In genomic region chr11:737899-738298, GRCh38 we compare ENCODE assay signal across 6 cellular contexts. TPM values are rescaled to one million over a fixed set of nuclear protein-coding genes. Genes with fewer than 3 reads are reported as not detected.
A peak's percentile ranks its signal among the peaks of the same experiment; 100 is the strongest.
DNase-seq lines count a peak whose midpoint lies in the region; ATAC-seq, FAIRE-seq and TF ChIP-seq lines count a peak whose summit lies in the region.
"Not testable (repeated sequence)": the region's sequence is repeated elsewhere in the genome, so short reads cannot be mapped to it uniquely, and the experiment has no call there.

No MANE protein-coding gene starts in this region.

- not testable (repeated sequence) for H4K91ac ChIP-seq in H1 (replicated peaks; ENCODE audit: insufficient read length, low read length)

- not testable (repeated sequence) for BruUV-seq in Caco-2 (replicated peaks; lab: Mats Ljungman, UMichigan)

- H3K79me2 ChIP-seq in H1 (ENCODE audit: control insufficient read depth in 1 of 2, insufficient read depth in 2 of 2, low read length in 2 of 2) = not testable (repeated sequence)

- not testable (repeated sequence) for TF ChIP-seq CTCF in Caco-2 (IDR thresholded peaks at IDR 0.05; ENCODE audit: insufficient read depth in 1 of 2, low read depth in 1 of 2, low read length in 1 of 2, severe bottlenecking in 1 of 2, unreplicated experiment in 1 of 2); H1 (IDR thresholded peaks at IDR 0.05; ENCODE audit: control extremely low read depth in 1 of 3, insufficient read depth in 1 of 3, low read depth in 1 of 3, low read length in 3 of 3)

- H3K27ac ChIP-seq in H1 (ENCODE audit: low read depth, low read length) = not testable (repeated sequence)

- peaks cover 33% of the 10 kb centered on the region for H3K36me3 Mint-ChIP-seq in Caco-2 (ENCODE audit: insufficient read depth, unreplicated experiment)
- H3K36me3 Mint-ChIP-seq in T-helper 17 cell (ENCODE audit: low read depth); activated naive CD4-positive, alpha-beta T cell treated with anti-CD3 and anti-CD28 coated beads, Interleukin-2, amount 50 U/mL, for 24 hours; stimulated activated naive CD8-positive, alpha-beta T cell treated with anti-CD3 and anti-CD28 coated beads, Interleukin-15, Interleukin-2, amounts not matched to agents 100 ng/mL and 50 ng/mL, for 24 hours (ENCODE audit: low read depth): not testable (repeated sequence)

- H2BK5ac ChIP-seq in H1 (ENCODE audit: low read depth, low read length) = not testable (repeated sequence)

- not testable (repeated sequence) for H3K14ac ChIP-seq in H1 (ENCODE audit: insufficient read length)

- 0 out of 2 replicates have a peak overlapping the region, but pooled peaks have one; percentile 83 for H4K8ac ChIP-seq in H1 (ENCODE audit: extremely low read depth, insufficient read depth, low read length)

- TF ChIP-seq RAD21 in H1 (IDR thresholded peaks at IDR 0.05 in 1 of 2, conservative IDR thresholded peaks at IDR 0.05 in 1 of 2; ENCODE audit: low read depth in 2 of 2, low read length in 2 of 2) = not testable (repeated sequence)

- CTCF ChIA-PET in Caco-2 (lab: Charles Lee) = interaction anchor here (0.7 kb wide), 1 partner anchor 51 kb away, joined by 3 read pairs; no protein-coding TSS in a partner anchor
- CTCF ChIA-PET in H1 (lab: Charles Lee; ENCODE audit: partially characterized antibody) = interaction anchor here (1.1 to 2.3 kb wide), 8 partner anchors 10 to 76 kb away, joined by 3 to 14 read pairs (median 4); no protein-coding TSS in a partner anchor

- 90% methylated on average over 10 of the region's 10 CpGs; no CpG with 5 or more reads in 1 of the 2 experiments for WGBS in H1 (ENCODE audit: extremely low coverage in 1 of 2, insufficient coverage in 1 of 2, insufficient read length in 1 of 2, insufficient replicate concordance in 2 of 2, low coverage in 1 of 2, low lambda C conversion rate in 2 of 2, missing lambda C conversion rate in 1 of 2), 2 experiments

- not testable (repeated sequence) for H3K9me3 ChIP-seq in Caco-2; T-helper 17 cell (ENCODE audit: control insufficient read depth, low read length, poor library complexity, severe bottlenecking); H1 (ENCODE audit: insufficient read depth in 2 of 2, low read depth in 1 of 2, low read length in 1 of 2); mucosa of stomach (ENCODE audit: control insufficient read depth, low read length)

- not testable (repeated sequence) for H3K56ac ChIP-seq in H1 (replicated peaks; ENCODE audit: insufficient read length, low read depth, low read length)

- not testable (repeated sequence) for H2AK5ac ChIP-seq in H1 (ENCODE audit: low read depth, low read length)

- not testable (repeated sequence) for TF ChIP-seq EP300 in H1 (IDR thresholded peaks at IDR 0.05; ENCODE audit: borderline replicate concordance in 1 of 2, low read depth in 2 of 2, low read length in 2 of 2)

- H3K4ac ChIP-seq in H1 (replicated peaks; ENCODE audit: insufficient read length, low read depth, low read length) = not testable (repeated sequence)

- not testable (repeated sequence) for H2AFZ ChIP-seq in H1 (ENCODE audit: low read length)

- not testable (repeated sequence) for H3K27me3 Mint-ChIP-seq in Caco-2 (ENCODE audit: insufficient read depth, unreplicated experiment); T-helper 17 cell; activated naive CD4-positive, alpha-beta T cell treated with anti-CD3 and anti-CD28 coated beads, Interleukin-2, amount 50 U/mL, for 24 hours; stimulated activated naive CD8-positive, alpha-beta T cell treated with anti-CD3 and anti-CD28 coated beads, Interleukin-15, Interleukin-2, amounts not matched to agents 100 ng/mL and 50 ng/mL, for 24 hours

- H3K23me2 ChIP-seq in H1 (ENCODE audit: low read depth, low read length) = not testable (repeated sequence)

- not testable (repeated sequence) for H3K18ac ChIP-seq in H1 (ENCODE audit: extremely low read depth, low read length)

- intact Hi-C loops in Caco-2 (cut with micrococcal nuclease; ENCODE audit: unreplicated experiment) = loop anchor here (1.0 kb wide), 1 partner anchor 9 kb away; the partner anchor contains the start of gene TALDO1

- H3K27me3 ChIP-seq in Caco-2 (replicated peaks; ENCODE audit: control insufficient read depth, insufficient read depth, low read length); H1 (replicated peaks in 1 of 4; ENCODE audit: control insufficient read depth in 3 of 4, extremely low read depth in 1 of 4, insufficient read depth in 3 of 4, low read length in 3 of 4): not testable (repeated sequence)
- H3K27me3 ChIP-seq in mucosa of stomach (ENCODE audit: control insufficient read depth, insufficient read depth, low read length) = peaks cover 14% of the 10 kb centered on the region

- not testable (repeated sequence) for H3K4me2 ChIP-seq in H1 (ENCODE audit: insufficient read depth in 1 of 2, low read depth in 2 of 2, low read length in 2 of 2)

- not testable (repeated sequence) for H3K4me3 ChIP-seq in Caco-2 (ENCODE audit: low read depth, low read length); H1 (ENCODE audit: extremely low read depth in 1 of 4, insufficient read depth in 2 of 4, low read depth in 3 of 4, low read length in 4 of 4); mucosa of stomach (ENCODE audit: low read length)

- H3K4me1 Mint-ChIP-seq in Caco-2 (ENCODE audit: low read depth, unreplicated experiment) = peaks cover 30% of the 10 kb centered on the region
- H3K4me1 Mint-ChIP-seq in T-helper 17 cell = not testable (repeated sequence)
- peaks cover 13% of the 10 kb centered on the region for H3K4me1 Mint-ChIP-seq in activated naive CD4-positive, alpha-beta T cell treated with anti-CD3 and anti-CD28 coated beads, Interleukin-2, amount 50 U/mL, for 24 hours
- H3K4me1 Mint-ChIP-seq in stimulated activated naive CD8-positive, alpha-beta T cell treated with anti-CD3 and anti-CD28 coated beads, Interleukin-15, Interleukin-2, amounts not matched to agents 100 ng/mL and 50 ng/mL, for 24 hours (ENCODE audit: low read depth) = peaks cover 15% of the 10 kb centered on the region

- not testable (repeated sequence) for H3K79me1 ChIP-seq in H1 (ENCODE audit: low read depth, low read length)

- not testable (repeated sequence) for H3K23ac ChIP-seq in H1 (ENCODE audit: insufficient read length)

- DNase-seq in Caco-2 = peak; percentile 91 to 94
- DNase-seq in T-helper 17 cell; H1 (ENCODE audit: low read depth in 1 of 2, low spot score in 2 of 2): not testable (repeated sequence)

- H3K9ac ChIP-seq in H1 (replicated peaks in 1 of 4; ENCODE audit: extremely low read depth in 1 of 4, low read depth in 3 of 4, low read length in 3 of 4) = not testable (repeated sequence)
- peak overlapping the region; percentile 50 for H3K9ac ChIP-seq in mucosa of stomach (ENCODE audit: low read length)

- not testable (repeated sequence) for H3K36me3 ChIP-seq in Caco-2 (ENCODE audit: control insufficient read depth, insufficient read depth, low read length); H1 (ENCODE audit: control insufficient read depth in 2 of 4, insufficient read depth in 4 of 4, low read length in 3 of 4); mucosa of stomach (ENCODE audit: control insufficient read depth, insufficient read depth, low read length)

- peak; percentile 53 for ATAC-seq in T-helper 17 cell

- peak overlapping the region; percentile 75 for H3K27ac Mint-ChIP-seq in Caco-2 (ENCODE audit: unreplicated experiment)
- H3K27ac Mint-ChIP-seq in T-helper 17 cell; stimulated activated naive CD8-positive, alpha-beta T cell treated with anti-CD3 and anti-CD28 coated beads, Interleukin-15, Interleukin-2, amounts not matched to agents 100 ng/mL and 50 ng/mL, for 24 hours: not testable (repeated sequence)
- H3K27ac Mint-ChIP-seq in activated naive CD4-positive, alpha-beta T cell treated with anti-CD3 and anti-CD28 coated beads, Interleukin-2, amount 50 U/mL, for 24 hours = peak overlapping the region; percentile 17

- H3K9me3 Mint-ChIP-seq in Caco-2 (ENCODE audit: unreplicated experiment); activated naive CD4-positive, alpha-beta T cell treated with anti-CD3 and anti-CD28 coated beads, Interleukin-2, amount 50 U/mL, for 24 hours; stimulated activated naive CD8-positive, alpha-beta T cell treated with anti-CD3 and anti-CD28 coated beads, Interleukin-15, Interleukin-2, amounts not matched to agents 100 ng/mL and 50 ng/mL, for 24 hours: not testable (repeated sequence)

- peak overlapping the region; percentile 68 for H3K4me3 Mint-ChIP-seq in Caco-2 (ENCODE audit: unreplicated experiment)
- peak overlapping the region; percentile 75 for H3K4me3 Mint-ChIP-seq in T-helper 17 cell
- H3K4me3 Mint-ChIP-seq in activated naive CD4-positive, alpha-beta T cell treated with anti-CD3 and anti-CD28 coated beads, Interleukin-2, amount 50 U/mL, for 24 hours = peak overlapping the region; percentile 68
- H3K4me3 Mint-ChIP-seq in stimulated activated naive CD8-positive, alpha-beta T cell treated with anti-CD3 and anti-CD28 coated beads, Interleukin-15, Interleukin-2, amounts not matched to agents 100 ng/mL and 50 ng/mL, for 24 hours = peak overlapping the region; percentile 19

- FAIRE-seq in H1 (lab: Jason Lieb, UNC) = not testable (repeated sequence)

- H4K20me1 ChIP-seq in H1 (replicated peaks in 1 of 2; ENCODE audit: control insufficient read depth in 1 of 2, insufficient read depth in 2 of 2, low read length in 2 of 2) = not testable (repeated sequence)

- not testable (repeated sequence) for H2BK120ac ChIP-seq in H1 (replicated peaks; ENCODE audit: low read depth, low read length)

- POLR2A ChIA-PET in Caco-2 (lab: Charles Lee) = not testable (repeated sequence)
- POLR2A ChIA-PET in H1 (lab: Charles Lee; ENCODE audit: partially characterized antibody) = interaction anchor here (32.3 kb wide), 1 partner anchor 29 kb away, joined by 636 read pairs; the partner anchor contains the start of gene GATD1

- not testable (repeated sequence) for H4K5ac ChIP-seq in H1 (ENCODE audit: insufficient read length, low read depth, low read length)

- TF ChIP-seq POLR2A in H1 (IDR thresholded peaks at IDR 0.05; ENCODE audit: control extremely low read depth in 1 of 2, low read depth in 2 of 2, low read length in 2 of 2) = not testable (repeated sequence)

- not testable (repeated sequence) for H2BK12ac ChIP-seq in H1 (ENCODE audit: low read depth, low read length)

- not testable (repeated sequence) for H2BK15ac ChIP-seq in H1 (ENCODE audit: low read length)

- H2BK20ac ChIP-seq in H1 (ENCODE audit: low read length) = not testable (repeated sequence)

- H3K4me1 ChIP-seq in Caco-2 = peaks cover 34% of the 10 kb centered on the region
- not testable (repeated sequence) for H3K4me1 ChIP-seq in H1 (replicated peaks in 1 of 4; ENCODE audit: control insufficient read depth in 3 of 4, insufficient read depth in 4 of 4, low read length in 3 of 4)
- H3K4me1 ChIP-seq in mucosa of stomach (ENCODE audit: control insufficient read depth, insufficient read depth, low read length) = peaks cover 10% of the 10 kb centered on the region

RNA-seq across cellular contexts. Expression of gene TALDO1, which starts 9.4 kb away (rescaled TPM):
- total RNA-seq in Caco-2 (2022) (293 and 300 TPM in 2 replicates), T-helper 17 cell (100 to 1,000 TPM in 1 of 2 donors, 10 to 100 TPM in 1; 60.4 to 102 TPM)
- 302 and 308 TPM in 2 replicates for total RNA-seq in H1 (2021; fragmentation: NEBNext Ultra II Directional; extraction: Animal tissue kit (Norgen Biotek cat#: 25700))
- 265 and 293 TPM in 2 replicates for polyA plus RNA-seq in H1 (2011; rRNA removed)
- 348 TPM for polyA plus RNA-seq in H1 (2011; cell fraction: cytosol; rRNA removed)
- polyA plus RNA-seq in H1 (2011; cell fraction: nucleus; rRNA removed) = 319 TPM
- 296 to 332 TPM (median 325 TPM) in 4 replicates for polyA plus RNA-seq in H1 (2012, experiment 1 of 2)
- polyA plus RNA-seq in H1 (2012, experiment 2 of 2) = 421 TPM
- 240 TPM for polyA plus RNA-seq in H1 (2013, experiment 1 of 2)
- polyA plus RNA-seq in H1 (2013, experiment 2 of 2) = 235 TPM
- 114 and 141 TPM in 2 replicates for polyA minus RNA-seq in H1 (2011; rRNA and poly(A)+ RNA removed)
- polyA minus RNA-seq in H1 (2011; cell fraction: cytosol; rRNA and poly(A)+ RNA removed) = 161 TPM
- 71.4 TPM for polyA minus RNA-seq in H1 (2011; cell fraction: nucleus; rRNA and poly(A)+ RNA removed)

RNA-seq across cellular contexts. Expression of gene EPS8L2, which starts 31.9 kb away (rescaled TPM):
- total RNA-seq in Caco-2 (2022) (203 and 224 TPM in 2 replicates), T-helper 17 cell (10 to 100 TPM in 1 of 2 donors, 1 to 10 TPM in 1; 6.8 to 11.7 TPM)
- total RNA-seq in H1 (2021; fragmentation: NEBNext Ultra II Directional; extraction: Animal tissue kit (Norgen Biotek cat#: 25700)) = 38.5 and 44.3 TPM in 2 replicates
- 57.0 and 65.3 TPM in 2 replicates for polyA plus RNA-seq in H1 (2011; rRNA removed)
- 62.3 TPM for polyA plus RNA-seq in H1 (2011; cell fraction: cytosol; rRNA removed)
- polyA plus RNA-seq in H1 (2011; cell fraction: nucleus; rRNA removed) = 176 TPM
- polyA plus RNA-seq in H1 (2012, experiment 1 of 2) = 53.1 to 74.7 TPM (median 60.2 TPM) in 4 replicates
- 39.4 TPM for polyA plus RNA-seq in H1 (2012, experiment 2 of 2)
- 35.7 TPM for polyA plus RNA-seq in H1 (2013, experiment 1 of 2)
- polyA plus RNA-seq in H1 (2013, experiment 2 of 2) = 35.5 TPM
- polyA minus RNA-seq in H1 (2011; rRNA and poly(A)+ RNA removed) = 16.3 and 16.5 TPM in 2 replicates
- polyA minus RNA-seq in H1 (2011; cell fraction: cytosol; rRNA and poly(A)+ RNA removed) = 23.9 TPM
- 34.5 TPM for polyA minus RNA-seq in H1 (2011; cell fraction: nucleus; rRNA and poly(A)+ RNA removed)

RNA-seq across cellular contexts. Expression of gene GATD1, which starts 39.4 kb away (rescaled TPM):
- total RNA-seq in Caco-2 (2022) (85.0 and 91.5 TPM in 2 replicates), T-helper 17 cell (10 to 100 TPM; 36.7 to 44.3 TPM)
- 47.5 and 54.9 TPM in 2 replicates for total RNA-seq in H1 (2021; fragmentation: NEBNext Ultra II Directional; extraction: Animal tissue kit (Norgen Biotek cat#: 25700))
- polyA plus RNA-seq in H1 (2011; rRNA removed) = 54.8 and 101 TPM in 2 replicates
- 97.6 TPM for polyA plus RNA-seq in H1 (2011; cell fraction: cytosol; rRNA removed)
- 235 TPM for polyA plus RNA-seq in H1 (2011; cell fraction: nucleus; rRNA removed)
- 34.4 to 62.1 TPM (median 53.0 TPM) in 4 replicates for polyA plus RNA-seq in H1 (2012, experiment 1 of 2)
- 39.0 TPM for polyA plus RNA-seq in H1 (2012, experiment 2 of 2)
- 46.9 TPM for polyA plus RNA-seq in H1 (2013, experiment 1 of 2)
- polyA plus RNA-seq in H1 (2013, experiment 2 of 2) = 40.6 TPM
- polyA minus RNA-seq in H1 (2011; rRNA and poly(A)+ RNA removed) = 17.0 and 20.4 TPM in 2 replicates
- 19.2 TPM for polyA minus RNA-seq in H1 (2011; cell fraction: cytosol; rRNA and poly(A)+ RNA removed)
- 49.0 TPM for polyA minus RNA-seq in H1 (2011; cell fraction: nucleus; rRNA and poly(A)+ RNA removed)

RNA-seq across cellular contexts. Expression of gene TMEM80, which starts 42.3 kb away (rescaled TPM):
- total RNA-seq in Caco-2 (2022) (70.3 and 74.7 TPM in 2 replicates), T-helper 17 cell (10 to 100 TPM; 20.8 to 21.3 TPM)
- total RNA-seq in H1 (2021; fragmentation: NEBNext Ultra II Directional; extraction: Animal tissue kit (Norgen Biotek cat#: 25700)) = 7.3 and 8.0 TPM in 2 replicates
- polyA plus RNA-seq in H1 (2011; rRNA removed) = 16.3 and 21.4 TPM in 2 replicates
- 24.0 TPM for polyA plus RNA-seq in H1 (2011; cell fraction: cytosol; rRNA removed)
- polyA plus RNA-seq in H1 (2011; cell fraction: nucleus; rRNA removed) = 32.5 TPM
- 12.5 to 17.4 TPM (median 13.9 TPM) in 4 replicates for polyA plus RNA-seq in H1 (2012, experiment 1 of 2)
- polyA plus RNA-seq in H1 (2012, experiment 2 of 2) = 12.3 TPM
- 12.2 TPM for polyA plus RNA-seq in H1 (2013, experiment 1 of 2)
- polyA plus RNA-seq in H1 (2013, experiment 2 of 2) = 11.8 TPM
- 5.8 and 7.8 TPM in 2 replicates for polyA minus RNA-seq in H1 (2011; rRNA and poly(A)+ RNA removed)
- polyA minus RNA-seq in H1 (2011; cell fraction: cytosol; rRNA and poly(A)+ RNA removed) = 3.7 TPM
- polyA minus RNA-seq in H1 (2011; cell fraction: nucleus; rRNA and poly(A)+ RNA removed) = 10.1 TPM

RNA-seq across cellular contexts. Expression of gene DEAF1, which starts 42.9 kb away (rescaled TPM):
- total RNA-seq in Caco-2 (2022) (50.6 and 56.6 TPM in 2 replicates), T-helper 17 cell (10 to 100 TPM; 55.3 to 77.1 TPM)
- 53.7 and 58.4 TPM in 2 replicates for total RNA-seq in H1 (2021; fragmentation: NEBNext Ultra II Directional; extraction: Animal tissue kit (Norgen Biotek cat#: 25700))
- 47.3 and 64.7 TPM in 2 replicates for polyA plus RNA-seq in H1 (2011; rRNA removed)
- 56.1 TPM for polyA plus RNA-seq in H1 (2011; cell fraction: cytosol; rRNA removed)
- 53.5 TPM for polyA plus RNA-seq in H1 (2011; cell fraction: nucleus; rRNA removed)
- 30.0 to 53.4 TPM (median 44.3 TPM) in 4 replicates for polyA plus RNA-seq in H1 (2012, experiment 1 of 2)
- polyA plus RNA-seq in H1 (2012, experiment 2 of 2) = 49.0 TPM
- 21.9 TPM for polyA plus RNA-seq in H1 (2013, experiment 1 of 2)
- polyA plus RNA-seq in H1 (2013, experiment 2 of 2) = 22.9 TPM
- 24.3 and 26.2 TPM in 2 replicates for polyA minus RNA-seq in H1 (2011; rRNA and poly(A)+ RNA removed)
- polyA minus RNA-seq in H1 (2011; cell fraction: cytosol; rRNA and poly(A)+ RNA removed) = 30.0 TPM
- 31.6 TPM for polyA minus RNA-seq in H1 (2011; cell fraction: nucleus; rRNA and poly(A)+ RNA removed)

Comparison
In these comparisons a context has a peak if more than half of its experiments do, and no peak if none do; other contexts are left out.
1. H3K4me3 Mint-ChIP-seq: peak in every context shown above with its lines; median percentile 75 in T-helper 17 cell; 68 in Caco-2; 68 in activated naive CD4-positive, alpha-beta T cell treated with anti-CD3 and anti-CD28 coated beads, Interleukin-2, amount 50 U/mL, for 24 hours; 19 in stimulated activated naive CD8-positive, alpha-beta T cell treated with anti-CD3 and anti-CD28 coated beads, Interleukin-15, Interleukin-2, amounts not matched to agents 100 ng/mL and 50 ng/mL, for 24 hours.